Comparison of ENCODE assay signal across 30 cellular contexts in genomic region chr7:94507962-94508361, GRCh38. TPM values are rescaled to one million over a fixed set of nuclear protein-coding genes. Genes with fewer than 3 reads are reported as not detected.
DNase-seq lines count a peak whose midpoint lies in the region; ATAC-seq, FAIRE-seq and TF ChIP-seq lines count a peak whose summit lies in the region.
"Had no signal": no experiment of that assay in that cellular context is flagged by ENCODE, and none has a peak within 500 bp of the region (broad histone marks: within the 10 kb centered on the region; RNA-seq: fewer than 3 reads in every experiment).

No MANE protein-coding gene starts in this region.

- H3K27ac ChIP-seq in A549, result no peak overlapping the region
- H3K27ac ChIP-seq: parathyroid adenoma, thyroid gland had no signal

- ATAC-seq in A549 (no peak), GM21576 (IDR thresholded peaks at IDR 0.05; ENCODE audit: unreplicated experiment) (no peak)
- ATAC-seq: activated CD4-positive, CD25-positive, alpha-beta regulatory T cell treated with anti-CD3 and anti-CD28 coated beads, Interleukin-2, amount 50 U/mL, for 24 hours; left ventricle myocardium superior; right cardiac atrium; stimulated activated naive CD8-positive, alpha-beta T cell treated with anti-CD3 and anti-CD28 coated beads, Interleukin-15, Interleukin-2, amounts not matched to agents 100 U/mL and 50 U/mL, for 24 hours had no signal

- H3K9me3 ChIP-seq in A549, result no peaks in the 10 kb centered on the region
- H3K9me3 ChIP-seq: Caco-2, thyroid gland had no signal

- H3K27ac Mint-ChIP-seq in immature natural killer cell, result peak overlapping the region in 1 of 6 donors; percentile 85

- POLR2A ChIA-PET in A549 (lab: Yijun Ruan, JAX), result no interaction called here

- TF ChIP-seq RAD21 in A549 (conservative IDR thresholded peaks at IDR 0.05 in 1 of 2, IDR thresholded peaks at IDR 0.05 in 1 of 2), result no peak

- CTCF ChIA-PET in A549 (lab: Yijun Ruan, JAX), result no interaction called here

- TF ChIP-seq EP300 in A549 (IDR thresholded peaks at IDR 0.05), result no peak

- H3K36me3 Mint-ChIP-seq in immature natural killer cell, result no peaks in the 10 kb centered on the region
- H3K36me3 Mint-ChIP-seq: IgD-negative memory B cell, mesothelial cell of epicardium had no signal

- peaks cover 0 to 6% (median 0%) of the 10 kb centered on the region in 3 donors for H3K27me3 Mint-ChIP-seq in immature natural killer cell (ENCODE audit: low read depth in 3 of 3)
- H3K27me3 Mint-ChIP-seq: activated naive CD8-positive, alpha-beta T cell treated with anti-CD3 and anti-CD28 coated beads for 36 hours; IgD-negative memory B cell had no signal

- peak overlapping the region; percentile 84 to 88 (median 85) for H3K4me3 Mint-ChIP-seq in immature natural killer cell

- FAIRE-seq in A549 (lab: Jason Lieb, UNC), result no peak
- FAIRE-seq: astrocyte, GM12892, islet of Langerhans had no signal

- peaks cover 36% of the 10 kb centered on the region for H3K4me1 ChIP-seq in A549

- peak overlapping the region; percentile 80; the same call in 2 of the 3 replicates for H3K4me2 ChIP-seq in A549

- TF ChIP-seq POLR2A in A549 (IDR thresholded peaks at IDR 0.05; ENCODE audit: low read length), result no peak

- no peaks in the 10 kb centered on the region for H3K9me3 Mint-ChIP-seq in immature natural killer cell
- H3K9me3 Mint-ChIP-seq: activated naive CD8-positive, alpha-beta T cell treated with anti-CD3 and anti-CD28 coated beads for 36 hours; IgD-negative memory B cell; mesothelial cell of epicardium; nephron had no signal

- H3K4me3 ChIP-seq in A549, result no peak overlapping the region
- H3K4me3 ChIP-seq: thyroid gland had no signal

- peaks cover 35 to 39% of the 10 kb centered on the region in 2 donors for H3K4me1 Mint-ChIP-seq in immature natural killer cell

- DNase-seq in DMS53 (lab: John Stamatoyannopoulos, UW) (peak; percentile 41), DMS53 treated with DMSO at 0.1 percent for 48 hours (lab: John Stamatoyannopoulos, UW; ENCODE audit: unreplicated experiment) (no peak), A549 (ENCODE audit: low read depth in 1 of 2, low spot score in 1 of 2) (no peak), NCI-H748 (lab: John Stamatoyannopoulos, UW; ENCODE audit: unreplicated experiment) (peak; percentile 23), immature natural killer cell (no peak), germinal center (ENCODE audit: low spot score) (no peak), DMS79 (lab: John Stamatoyannopoulos, UW) (no peak)
- DNase-seq: 8988T; activated naive CD8-positive, alpha-beta T cell treated with anti-CD3 and anti-CD28 coated beads for 36 hours; activated T-cell treated with anti-CD3 and anti-CD28 coated beads, Interleukin-2, amount 50 U/mL, for 48 hours; Caco-2; caudate nucleus; dermis blood vessel endothelial cell; HCEC 1CT; left ventricle myocardium superior; NCI-H187 treated with DMSO at 0.1 percent for 48 hours; SHP77; stimulated activated CD4-positive, alpha-beta T cell treated with anti-CD3 and anti-CD28 coated beads, Interleukin-4, amount 100 ng/mL, for 24 hours; stimulated activated naive CD8-positive, alpha-beta T cell treated with anti-CD3 and anti-CD28 coated beads, Interleukin-15, Interleukin-2, amounts not matched to agents 100 U/mL and 50 U/mL, for 24 hours; thyroid gland had no signal

- TF ChIP-seq CTCF in A549 (IDR thresholded peaks at IDR 0.05), result no peak

TF ChIP-seq in A549, 52 proteins besides CTCF, POLR2A, EP300 and RAD21:
- TF ChIP-seq MAZ (IDR thresholded peaks at IDR 0.05; ENCODE audit: borderline replicate concordance, low read depth, low read length), result no peak
- no peak for TF ChIP-seq CBX8 (IDR thresholded peaks at IDR 0.05)
- no peak for TF ChIP-seq CHD4 (IDR thresholded peaks at IDR 0.05; ENCODE audit: borderline replicate concordance)
- TF ChIP-seq HOXB5 (CRISPR knock-in tag; IDR thresholded peaks at IDR 0.05), result no peak

RNA-seq across cellular contexts. Expression of gene CASD1, which starts 1.6 kb away (rescaled TPM):
- polyA plus RNA-seq in A549 (2011; rRNA removed) (26.8 and 35.4 TPM in 2 replicates), A549 (2017; fragmentation: RNase III; extraction: RNeasy Plus Mini Kit Qiagen cat#74134 plus additional on column Dnase treatment) (13.6 to 16.6 TPM (median 16.3 TPM) in 3 replicates), immature natural killer cell (10 to 100 TPM; 16.1 to 26.7 (median 16.2) TPM)
- polyA plus RNA-seq in A549 (2012; cell fraction: cytosol; rRNA removed), result 4.8 and 6.3 TPM in 2 replicates
- polyA plus RNA-seq in A549 (2012; cell fraction: nucleus; rRNA removed), result 4.8 and 9.0 TPM in 2 replicates
- polyA minus RNA-seq in A549 (2011; rRNA and poly(A)+ RNA removed), result 9.8 and 14.2 TPM in 2 replicates

Comparison
In these comparisons a context has a peak if more than half of its experiments do, and no peak if none do; other contexts are left out.
1. DNase-seq: peak in DMS53 (single experiment) and NCI-H748 (single experiment); none in DMS53 treated with DMSO at 0.1 percent for 48 hours (single experiment), A549 (0 of 2), immature natural killer cell (0 of 3), germinal center (single experiment) and DMS79 (single experiment).